8 cellular contexts compared by ENCODE assay signal in the genomic region with DNA sequence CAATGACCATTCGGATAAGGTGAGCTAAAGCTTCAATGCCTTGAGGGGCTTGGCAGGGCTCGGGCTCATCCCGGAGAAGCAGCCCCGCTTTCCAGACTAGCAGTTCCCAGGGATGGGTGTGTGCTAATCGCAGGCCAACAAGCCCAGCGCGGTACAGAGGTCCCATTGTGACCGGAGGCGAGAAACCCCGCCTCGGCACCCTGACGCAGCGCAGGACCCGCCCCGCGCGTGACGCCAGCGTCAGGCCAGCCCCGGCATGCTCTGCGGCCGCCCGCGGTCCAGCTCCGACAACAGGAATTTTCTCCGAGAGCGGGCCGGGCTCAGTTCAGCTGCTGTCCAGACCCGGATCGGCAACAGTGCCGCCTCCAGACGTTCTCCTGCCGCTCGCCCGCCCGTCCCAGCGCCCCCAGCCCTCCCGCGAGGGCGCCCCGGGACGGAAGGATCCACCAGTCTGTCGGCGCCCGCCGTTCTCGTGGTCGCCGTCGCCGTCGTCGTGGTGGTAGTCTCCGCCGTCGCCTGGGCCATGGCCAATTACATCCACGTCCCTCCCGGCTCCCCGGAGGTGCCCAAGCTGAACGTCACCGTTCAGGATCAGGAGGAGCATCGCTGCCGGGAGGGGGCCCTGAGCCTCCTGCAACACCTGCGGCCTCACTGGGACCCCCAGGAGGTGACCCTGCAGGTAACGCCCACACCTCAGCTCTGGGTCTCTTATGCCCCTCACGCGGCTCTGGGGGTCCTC. TPM values are rescaled to one million over a fixed set of nuclear protein-coding genes. Genes with fewer than 3 reads are reported as not detected.
DNase-seq lines count a peak whose midpoint lies in the region; ATAC-seq, FAIRE-seq and TF ChIP-seq lines count a peak whose summit lies in the region.

TSS of gene ETNK1 (plus strand) at position 264 of the 739 bp plus-strand sequence. CDS start at position 524, 260 bp downstream.

- WGBS in HUES64, result under 1% methylated on average over 67 of the region's 67 CpGs

- H3K9me2 ChIP-seq in OCI-LY7 (ENCODE audit: insufficient read depth, low read length), result no peaks in the 10 kb centered on the region

- BruUV-seq in OCI-LY7 (replicated peaks; lab: Mats Ljungman, UMichigan), result no TSS peak

- H3K4me3 ChIP-seq in HUES64 (ENCODE audit: low read length) (peak within 1 kb of the TSS; percentile 84), OCI-LY7 (ENCODE audit: low read depth, low read length, poor library complexity, severe bottlenecking) (peak within 1 kb of the TSS; percentile 97), mucosa of stomach (ENCODE audit: low read length) (peak within 1 kb of the TSS; percentile 95)

- H4K20me1 ChIP-seq in OCI-LY7 (ENCODE audit: insufficient read depth, low read length), result peaks cover 23% of the 10 kb centered on the region

- peak; percentile 92 for ATAC-seq in GM21447 (IDR thresholded peaks at IDR 0.05; ENCODE audit: unreplicated experiment)

- peak; percentile 98 for TF ChIP-seq POLR2A in erythroblast (IDR thresholded peaks at IDR 0.05; ENCODE audit: low read length)

- no peaks in the 10 kb centered on the region for H3K27me3 ChIP-seq in HUES64 (ENCODE audit: insufficient read depth, low read length)
- H3K27me3 ChIP-seq in mucosa of stomach (ENCODE audit: control insufficient read depth, insufficient read depth, low read length), result no peaks in the 10 kb centered on the region

- H3K36me3 ChIP-seq in HUES64 (ENCODE audit: insufficient read depth, low read length), result no peaks in the 10 kb centered on the region; the same call in 1 of the 2 replicates
- H3K36me3 ChIP-seq in OCI-LY7 (ENCODE audit: insufficient read depth, low read length), result no peaks in the 10 kb centered on the region
- H3K36me3 ChIP-seq in mucosa of stomach (ENCODE audit: control insufficient read depth, insufficient read depth, low read length), result no peaks in the 10 kb centered on the region

- peaks cover 32% of the 10 kb centered on the region for H3K4me1 ChIP-seq in HUES64 (ENCODE audit: insufficient read depth, low read length)
- peaks cover 29% of the 10 kb centered on the region for H3K4me1 ChIP-seq in OCI-LY7 (ENCODE audit: insufficient read depth, low read length, poor library complexity, severe bottlenecking)
- H3K4me1 ChIP-seq in mucosa of stomach (ENCODE audit: control insufficient read depth, insufficient read depth, low read length), result peaks cover 6% of the 10 kb centered on the region

- H3K79me2 ChIP-seq in OCI-LY7 (ENCODE audit: insufficient read depth, low read depth, low read length), result peaks cover 49% of the 10 kb centered on the region

- H2AFZ ChIP-seq in OCI-LY7 (ENCODE audit: low read length), result peak within 1 kb of the TSS; percentile 99

- CTCF ChIA-PET in OCI-LY7 (lab: Charles Lee; ENCODE audit: unreplicated experiment), result no interaction called here

- H3K27ac ChIP-seq in HUES64 (ENCODE audit: low read depth, low read length) (peak within 1 kb of the TSS; percentile 98), OCI-LY7 (ENCODE audit: low read depth, low read length, poor library complexity, severe bottlenecking) (peak within 1 kb of the TSS; percentile 36)

- no peak for FAIRE-seq in D721Med (lab: Jason Lieb, UNC)

- no peaks in the 10 kb centered on the region for H3K9me3 ChIP-seq in HUES64 (ENCODE audit: insufficient read depth, low read depth, low read length)
- no peaks in the 10 kb centered on the region for H3K9me3 ChIP-seq in OCI-LY7 (ENCODE audit: low read length)
- no peaks in the 10 kb centered on the region for H3K9me3 ChIP-seq in mucosa of stomach (ENCODE audit: control insufficient read depth, low read length)

- H3K9ac ChIP-seq in HUES64 (ENCODE audit: low read depth, low read length) (peak within 1 kb of the TSS; percentile 89), mucosa of stomach (ENCODE audit: low read length) (peak within 1 kb of the TSS; percentile 99)

- H3K4me2 ChIP-seq in OCI-LY7 (ENCODE audit: low read length), result peak within 1 kb of the TSS; percentile 96

- DNase-seq in D721Med (ENCODE audit: insufficient read length, low spot score), result peak; percentile 31
- peak; percentile 81 for DNase-seq in OCI-LY7 (ENCODE audit: low spot score)
- peak; percentile 88 for DNase-seq in activated T-cell treated with anti-CD3 and anti-CD28 coated beads, Interleukin-2, amount 50 U/mL, for 1 hour
- peak; percentile 93 to 95 for DNase-seq in erythroblast (lab: John Stamatoyannopoulos, UW)
- peak; percentile 67 to 79 for DNase-seq in stimulated activated CD8-positive, alpha-beta memory T cell treated with anti-CD3 and anti-CD28 coated beads, Interleukin-7, amount 100 ng/mL, for 1 hour (ENCODE audit: low read depth in 2 of 2)

- intact Hi-C loops in OCI-LY7 (cut with micrococcal nuclease; ENCODE audit: unreplicated experiment), result loop anchor here (1.0 to 10.0 kb wide), 3 partner anchors 81 to 578 kb away; partner anchors contain the start of genes C2CD5 and CMAS

- TF ChIP-seq CTCF in D721Med (IDR thresholded peaks at IDR 0.05; ENCODE audit: insufficient read depth, missing control alignments), result no peak
- TF ChIP-seq CTCF in OCI-LY7 (conservative IDR thresholded peaks at IDR 0.05; ENCODE audit: low read length), result no peak

- POLR2A ChIA-PET in OCI-LY7 (lab: Charles Lee), result interaction anchor here (0.6 to 1.6 kb wide), 3 partner anchors 15 to 106 kb away, joined by 3 to 7 read pairs (median 6); no protein-coding TSS in a partner anchor

RNA-seq across cellular contexts. Expression of gene ETNK1, which starts in this region (rescaled TPM):
- 32.1 TPM for polyA plus RNA-seq in HUES64 (2013, experiment 1 of 2)
- polyA plus RNA-seq in HUES64 (2013, experiment 2 of 2), result 23.1 TPM
- total RNA-seq in OCI-LY7 (2014; rRNA removed; shearing (Covaris generic)), result 15.1 and 23.7 TPM in 2 replicates
- total RNA-seq in OCI-LY7 (2022), result 84.3 and 88.1 TPM in 2 replicates

Comparison
In these comparisons a context has a peak if more than half of its experiments do, and no peak if none do; other contexts are left out.
1. Peak in every context shown above with its lines: DNase-seq, ATAC-seq, H3K4me3 ChIP-seq and H3K27ac ChIP-seq.
2. DNase-seq: peak in every context shown above with its lines; median percentile 94 in erythroblast; 88 in activated T-cell treated with anti-CD3 and anti-CD28 coated beads, Interleukin-2, amount 50 U/mL, for 1 hour; 81 in OCI-LY7; 73 in stimulated activated CD8-positive, alpha-beta memory T cell treated with anti-CD3 and anti-CD28 coated beads, Interleukin-7, amount 100 ng/mL, for 1 hour; 31 in D721Med.